1 cellular context compared by ENCODE assay signal in genomic region chr10:119211176-119211575, GRCh38.
TF ChIP-seq lines count a peak whose summit lies in the region.

No MANE protein-coding gene starts in this region.

TF ChIP-seq in HEK293, 187 proteins besides CTCF, POLR2A, EP300 and RAD21 (continued from another document):
- TF ChIP-seq ZFHX2 (tag by site-specific recombination; conservative IDR thresholded peaks at IDR 0.05) (no peak), ZNF776 (tag by site-specific recombination; IDR thresholded peaks at IDR 0.05; ENCODE audit: borderline replicate concordance) (no peak), ZNF335 (tag by site-specific recombination; conservative IDR thresholded peaks at IDR 0.05) (no peak), ZNF426 (tag by site-specific recombination; IDR thresholded peaks at IDR 0.05) (no peak), ZXDB (tag by site-specific recombination; IDR thresholded peaks at IDR 0.05) (peak; percentile 78), ZNF600 (tag by site-specific recombination; IDR thresholded peaks at IDR 0.05) (no peak)
- TF ChIP-seq, protein P1, sequence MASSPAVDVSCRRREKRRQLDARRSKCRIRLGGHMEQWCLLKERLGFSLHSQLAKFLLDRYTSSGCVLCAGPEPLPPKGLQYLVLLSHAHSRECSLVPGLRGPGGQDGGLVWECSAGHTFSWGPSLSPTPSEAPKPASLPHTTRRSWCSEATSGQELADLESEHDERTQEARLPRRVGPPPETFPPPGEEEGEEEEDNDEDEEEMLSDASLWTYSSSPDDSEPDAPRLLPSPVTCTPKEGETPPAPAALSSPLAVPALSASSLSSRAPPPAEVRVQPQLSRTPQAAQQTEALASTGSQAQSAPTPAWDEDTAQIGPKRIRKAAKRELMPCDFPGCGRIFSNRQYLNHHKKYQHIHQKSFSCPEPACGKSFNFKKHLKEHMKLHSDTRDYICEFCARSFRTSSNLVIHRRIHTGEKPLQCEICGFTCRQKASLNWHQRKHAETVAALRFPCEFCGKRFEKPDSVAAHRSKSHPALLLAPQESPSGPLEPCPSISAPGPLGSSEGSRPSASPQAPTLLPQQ (tag by site-specific recombination; IDR thresholded peaks at IDR 0.05), result no peak
